ENCODE assay signal across 1 cellular context in the genomic region with DNA sequence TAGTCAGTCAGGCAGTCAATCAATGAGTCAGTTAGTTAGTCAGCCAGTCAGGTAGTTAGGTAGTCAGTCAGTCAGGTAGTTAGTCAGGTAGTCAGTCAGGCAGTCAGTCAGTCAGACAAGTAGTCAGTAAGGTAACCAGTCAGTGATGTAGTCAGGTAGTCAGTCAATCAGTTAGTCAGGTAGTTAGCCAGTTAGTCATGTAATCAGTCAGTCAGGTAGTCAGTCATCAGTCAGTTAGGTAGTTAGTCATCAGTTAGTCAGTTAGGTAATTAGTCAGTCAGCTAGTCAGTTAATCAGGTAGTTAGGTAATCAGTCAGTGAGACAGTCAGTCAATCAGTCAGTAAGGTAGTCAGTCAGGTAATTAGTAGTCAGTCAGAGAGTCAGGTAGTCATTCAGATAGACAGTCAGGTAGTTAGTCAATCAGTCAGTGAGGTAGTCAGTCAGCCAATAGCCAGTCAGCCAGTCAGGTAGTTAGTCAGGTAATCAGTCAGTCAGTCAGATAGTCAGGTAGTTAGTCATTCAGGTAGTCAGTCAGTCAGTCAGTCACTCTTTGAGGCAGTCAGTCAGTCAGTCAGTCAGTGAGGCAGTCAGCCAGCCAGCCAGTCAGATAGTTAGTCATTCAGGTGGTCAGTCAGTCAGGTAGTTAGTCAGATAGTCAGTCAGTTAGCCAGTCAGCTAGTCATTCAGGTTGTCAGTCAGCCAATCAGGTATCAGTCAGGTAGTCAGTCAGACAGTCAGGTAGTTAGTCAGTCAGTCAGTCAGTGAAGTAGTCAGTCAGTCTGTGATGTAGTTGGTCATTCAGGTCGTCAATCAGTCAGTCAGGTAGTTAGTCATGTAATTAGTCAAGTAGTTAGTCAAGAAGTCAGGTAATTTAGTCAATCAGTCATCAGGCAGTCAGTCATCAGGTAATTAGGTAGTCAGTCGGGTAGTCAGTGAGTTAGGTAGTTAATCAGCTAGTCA.
TF ChIP-seq lines count a peak whose summit lies in the region.

No MANE protein-coding gene starts in this region.

TF ChIP-seq in GM12878, 131 proteins besides CTCF, POLR2A, EP300 and RAD21:
- no peak for TF ChIP-seq EZH2 (IDR thresholded peaks at IDR 0.05; ENCODE audit: borderline replicate concordance, control insufficient read depth, low read depth, low read length)
- TF ChIP-seq, protein P1, sequence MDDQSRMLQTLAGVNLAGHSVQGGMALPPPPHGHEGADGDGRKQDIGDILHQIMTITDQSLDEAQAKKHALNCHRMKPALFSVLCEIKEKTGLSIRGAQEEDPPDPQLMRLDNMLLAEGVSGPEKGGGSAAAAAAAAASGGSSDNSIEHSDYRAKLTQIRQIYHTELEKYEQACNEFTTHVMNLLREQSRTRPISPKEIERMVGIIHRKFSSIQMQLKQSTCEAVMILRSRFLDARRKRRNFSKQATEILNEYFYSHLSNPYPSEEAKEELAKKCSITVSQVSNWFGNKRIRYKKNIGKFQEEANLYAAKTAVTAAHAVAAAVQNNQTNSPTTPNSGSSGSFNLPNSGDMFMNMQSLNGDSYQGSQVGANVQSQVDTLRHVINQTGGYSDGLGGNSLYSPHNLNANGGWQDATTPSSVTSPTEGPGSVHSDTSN (IDR thresholded peaks at IDR 0.05; ENCODE audit: insufficient replicate concordance, low read depth, low read length): peak; percentile 7
- TF ChIP-seq, protein P2, sequence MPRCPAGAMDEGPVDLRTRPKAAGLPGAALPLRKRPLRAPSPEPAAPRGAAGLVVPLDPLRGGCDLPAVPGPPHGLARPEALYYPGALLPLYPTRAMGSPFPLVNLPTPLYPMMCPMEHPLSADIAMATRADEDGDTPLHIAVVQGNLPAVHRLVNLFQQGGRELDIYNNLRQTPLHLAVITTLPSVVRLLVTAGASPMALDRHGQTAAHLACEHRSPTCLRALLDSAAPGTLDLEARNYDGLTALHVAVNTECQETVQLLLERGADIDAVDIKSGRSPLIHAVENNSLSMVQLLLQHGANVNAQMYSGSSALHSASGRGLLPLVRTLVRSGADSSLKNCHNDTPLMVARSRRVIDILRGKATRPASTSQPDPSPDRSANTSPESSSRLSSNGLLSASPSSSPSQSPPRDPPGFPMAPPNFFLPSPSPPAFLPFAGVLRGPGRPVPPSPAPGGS (IDR thresholded peaks at IDR 0.05; ENCODE audit: borderline replicate concordance, insufficient read depth, low read depth, low read length, poor library complexity, severe bottlenecking): peak; percentile 92
